Comparison of ENCODE assay signal across 21 cellular contexts in the genomic region with DNA sequence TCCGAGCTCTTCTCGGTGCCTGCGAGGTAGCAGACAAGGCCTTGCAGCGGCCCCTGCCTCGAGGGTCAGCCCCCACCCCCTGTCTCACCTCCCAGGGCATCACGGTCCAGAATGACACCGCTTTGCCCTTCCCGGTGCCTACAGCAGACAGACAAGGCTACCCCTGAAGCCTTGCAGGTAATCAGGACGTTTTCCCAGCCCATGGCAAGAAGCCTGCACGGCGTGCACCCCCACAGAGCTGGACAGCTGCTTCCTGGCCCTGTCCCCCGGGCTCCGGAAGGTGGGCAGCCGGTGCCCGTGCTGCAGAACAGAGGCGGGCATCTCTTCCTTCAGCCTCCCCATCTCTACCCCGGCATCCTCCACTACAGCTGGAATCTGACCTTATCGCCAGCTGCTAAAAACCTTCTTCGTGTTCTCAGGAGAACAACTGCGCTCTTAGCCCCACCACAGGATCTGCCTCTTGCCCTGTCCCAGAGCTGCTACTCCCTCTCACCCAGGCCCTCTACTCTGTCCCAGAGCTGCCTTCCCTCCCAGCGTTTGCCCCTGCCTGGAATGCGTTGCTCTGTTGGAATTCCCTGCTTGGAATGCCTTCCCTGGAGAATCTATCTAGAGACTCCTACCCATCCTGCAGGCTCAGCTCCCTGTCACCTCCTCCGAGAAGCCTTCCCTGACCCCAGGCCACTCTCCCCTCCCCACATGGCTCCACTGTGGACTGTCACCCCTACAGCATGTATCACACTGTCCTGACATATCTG. TPM values are rescaled to one million over a fixed set of nuclear protein-coding genes. Genes with fewer than 3 reads are reported as not detected.
DNase-seq lines count a peak whose midpoint lies in the region; ATAC-seq and TF ChIP-seq lines count a peak whose summit lies in the region.
"Had no signal": no experiment of that assay in that cellular context is flagged by ENCODE, and none has a peak within 500 bp of the region (broad histone marks: within the 10 kb centered on the region; RNA-seq: fewer than 3 reads in every experiment).

No MANE protein-coding gene starts in this region.

- no peaks in the 10 kb centered on the region for H3K36me3 ChIP-seq in HEK293 (ENCODE audit: control insufficient read depth in 2 of 2, insufficient read depth in 1 of 2, low read length in 2 of 2)
- H3K36me3 ChIP-seq: gastroesophageal sphincter, upper lobe of right lung, WERI-Rb-1 had no signal

- H3K27me3 Mint-ChIP-seq in WTC11 (ENCODE audit: low read depth) = no peaks in the 10 kb centered on the region

- 0 out of 2 replicates have a peak overlapping the region, but pooled peaks have one; percentile 0 for H3K4me3 Mint-ChIP-seq in WTC11

- CTCF ChIA-PET in HEK293 (lab: Yijun Ruan, JAX) (interaction anchor here (0.6 to 1.1 kb wide), 4 partner anchors 12 to 594 kb away, joined by 3 to 5 read pairs (median 3); no protein-coding TSS in a partner anchor), WTC11 (lab: Charles Lee) (interaction anchor here (0.6 to 2.3 kb wide), 16 partner anchors 11 to 676 kb away, joined by 3 to 12 read pairs (median 4); no protein-coding TSS in a partner anchor), GM10248 (lab: Yijun Ruan, JAX) (interaction anchor here (1.3 kb wide), 1 partner anchor 21 kb away, joined by 4 read pairs; no protein-coding TSS in a partner anchor)

- H3K9me3 ChIP-seq in HEK293 (ENCODE audit: control insufficient read depth, insufficient read depth, low read depth, low read length) = no peaks in the 10 kb centered on the region
- H3K9me3 ChIP-seq: gastroesophageal sphincter, upper lobe of right lung had no signal

- H3K4me1 ChIP-seq in HEK293 (ENCODE audit: control insufficient read depth, insufficient read depth, low read length) = no peaks in the 10 kb centered on the region
- H3K4me1 ChIP-seq: gastroesophageal sphincter, upper lobe of right lung had no signal

- H3K27ac Mint-ChIP-seq in WTC11 = peak overlapping the region; percentile 57; the same call in 1 of the 2 replicates

- no peaks in the 10 kb centered on the region for H3K36me3 Mint-ChIP-seq in WTC11

- no peaks in the 10 kb centered on the region for H3K9me3 Mint-ChIP-seq in WTC11

- H3K4me1 Mint-ChIP-seq in WTC11 = peaks cover 21% of the 10 kb centered on the region

- peak; percentile 85 for ATAC-seq in WTC11
- ATAC-seq: gastroesophageal sphincter, left colon, Right ventricle myocardium inferior had no signal

- TF ChIP-seq CTCF in HEK293 (tag by site-specific recombination; IDR thresholded peaks at IDR 0.05) (no peak), WTC11 (IDR thresholded peaks at IDR 0.05) (no peak), GM10248 (IDR thresholded peaks at IDR 0.05; ENCODE audit: control extremely low read depth, extremely low read depth, low read depth, missing control alignments) (no peak)

- H3K27ac ChIP-seq in HEK293 (ENCODE audit: extremely low read depth, low read depth, low read length) = no peak overlapping the region
- H3K27ac ChIP-seq: gastroesophageal sphincter, GM23248, upper lobe of right lung, WERI-Rb-1 had no signal

- H3K4me3 ChIP-seq in HEK293 (ENCODE audit: low read depth, low read length) = no peak overlapping the region
- H3K4me3 ChIP-seq in skeletal muscle cell (ENCODE audit: low read depth, low read length) = no peak overlapping the region
- H3K4me3 ChIP-seq: gastroesophageal sphincter, GM23248, upper lobe of right lung had no signal

- POLR2A ChIA-PET in HEK293 (lab: Yijun Ruan, JAX) = no interaction called here
- POLR2A ChIA-PET in WTC11 (lab: Charles Lee) = interaction anchor here (1.0 kb wide), 1 partner anchor 21 kb away, joined by 4 read pairs; no protein-coding TSS in a partner anchor
- POLR2A ChIA-PET in GM10248 (lab: Yijun Ruan, JAX) = no interaction called here

- DNase-seq in WTC11 (ENCODE audit: low spot score) (peak; percentile 67), iPS-NIHi7 (ENCODE audit: extremely low spot score) (peak; percentile 78), skeletal muscle cell (ENCODE audit: low read depth) (peak; percentile 36), GM10248 (ENCODE audit: extremely low spot score) (no peak), dedifferentiated amniotic fluid mesenchymal stem cell (ENCODE audit: extremely low spot score) (no peak), NCI-H128 (lab: John Stamatoyannopoulos, UW; ENCODE audit: unreplicated experiment) (no peak), GDM1 (lab: John Stamatoyannopoulos, UW) (no peak)
- DNase-seq: activated CD4-positive, alpha-beta T cell treated with anti-CD3 and anti-CD28 coated beads, Interleukin-2, amount 50 U/mL, for 48 hours; amniotic stem cell; left colon; NCI-H1105 treated with DMSO at 0.1 percent for 48 hours; NCI-H524 treated with DMSO at 0.1 percent for 48 hours; stimulated activated CD4-positive, alpha-beta T cell treated with anti-CD3 and anti-CD28 coated beads, Interleukin-12 subunit alpha, Interleukin-12 subunit beta, amount 100 ng/mL, for 4 hours; upper lobe of right lung; WERI-Rb-1 had no signal

TF ChIP-seq in HEK293, 187 proteins besides CTCF, POLR2A, EP300 and RAD21:
- TF ChIP-seq ZBTB17 (tag by site-specific recombination; IDR thresholded peaks at IDR 0.05) (0 out of 2 replicates have a peak, but pooled peaks have one; percentile 19), ZFP3 (tag by site-specific recombination; IDR thresholded peaks at IDR 0.05; ENCODE audit: low read depth) (0 out of 2 replicates have a peak, but pooled peaks have one; percentile 31), ZNF530 (tag by site-specific recombination; IDR thresholded peaks at IDR 0.05; ENCODE audit: low read depth) (no peak)
TF ChIP-seq in HEK293: peak in this region for 2.

TF ChIP-seq in WTC11, 78 proteins besides CTCF, POLR2A, EP300 and RAD21:
- TF ChIP-seq SOX15 (CRISPR knock-in tag; IDR thresholded peaks at IDR 0.05) (no peak), AFF4 (CRISPR knock-in tag; IDR thresholded peaks at IDR 0.05; ENCODE audit: borderline replicate concordance) (no peak), ZNF423 (CRISPR knock-in tag; IDR thresholded peaks at IDR 0.05) (no peak), ZNF121 (CRISPR knock-in tag; IDR thresholded peaks at IDR 0.05) (no peak), SP1 (CRISPR knock-in tag; conservative IDR thresholded peaks at IDR 0.05) (no peak), JUN (CRISPR knock-in tag; IDR thresholded peaks at IDR 0.05) (no peak), IRF2 (CRISPR knock-in tag; IDR thresholded peaks at IDR 0.05; ENCODE audit: borderline replicate concordance, low read depth) (no peak), TEAD1 (CRISPR knock-in tag; IDR thresholded peaks at IDR 0.05) (peak; percentile 36; the same call in 1 of the 2 replicates)

RNA-seq across cellular contexts. Expression of gene MYL10, which starts 4.7 kb away (rescaled TPM):
- not detected in 3 replicates for total RNA-seq in WTC11 (2021)
- total RNA-seq: gastroesophageal sphincter; GM23248; left colon; pulmonary artery endothelial cell; Right ventricle myocardium inferior; T-helper 1 cell treated with Interleukin-12 subunit alpha and Interleukin-12 subunit beta and Interleukin-4 antibody, amounts not matched to agents 30 ng/mL and 1 ng/mL, for 36 hours; upper lobe of right lung had no signal

Comparison
In these comparisons a context has a peak if more than half of its experiments do, and no peak if none do; other contexts are left out.
1. DNase-seq: peak in WTC11 (single experiment), iPS-NIHi7 (single experiment) and skeletal muscle cell (single experiment); none in GM10248 (single experiment), dedifferentiated amniotic fluid mesenchymal stem cell (single experiment), NCI-H128 (single experiment) and GDM1 (single experiment).